In genomic region chr7:117020605-117021002, GRCh38 we compare ENCODE assay signal across 11 cellular contexts.
DNase-seq lines count a peak whose midpoint lies in the region; ATAC-seq, FAIRE-seq and TF ChIP-seq lines count a peak whose summit lies in the region.
"Had no signal": no experiment of that assay in that cellular context is flagged by ENCODE, and none has a peak within 500 bp of the region (broad histone marks: within the 10 kb centered on the region; RNA-seq: fewer than 3 reads in every experiment).

No MANE protein-coding gene starts in this region.

- H3K4me1 ChIP-seq in keratinocyte (ENCODE audit: control insufficient read depth, extremely low read depth, insufficient read depth, low read length): peaks cover 30% of the 10 kb centered on the region

- peak overlapping the region; percentile 62 for H3K27ac ChIP-seq in keratinocyte (ENCODE audit: control insufficient read depth, insufficient read depth, low read length)
- peak overlapping the region; percentile 54 for H3K27ac ChIP-seq in temporal lobe (ENCODE audit: low read depth, low read length)

- H3K4me3 ChIP-seq in astrocyte of the cerebellum (ENCODE audit: low read depth, low read length) (peak overlapping the region; percentile 33), keratinocyte (ENCODE audit: control insufficient read depth in 2 of 3, extremely low read depth in 1 of 3, insufficient read depth in 2 of 3, low read depth in 1 of 3, low read length in 3 of 3) (peak overlapping the region in 1 of 3 experiments; percentile 36)

- CTCF ChIA-PET in activated CD4-positive, alpha-beta memory T cell treated with anti-CD3 and anti-CD28 coated beads, Interleukin-2, amount 10 ng/mL, durations not matched to agents 7 days and 5 days (lab: Charles Lee): no interaction called here
- CTCF ChIA-PET in activated CD8-positive, alpha-beta memory T cell treated with anti-CD3 and anti-CD28 coated beads, Interleukin-2, amount 10 ng/mL, durations not matched to agents 7 days and 5 days (lab: Charles Lee): no interaction called here

- peak; percentile 70 to 91 (median 72) for DNase-seq in NCI-H1417 (lab: John Stamatoyannopoulos, UW)
- DNase-seq in NCI-H1417 treated with DMSO at 0.1 percent for 48 hours (lab: John Stamatoyannopoulos, UW): no peak
- DNase-seq in astrocyte of the cerebellum (ENCODE audit: low read depth): no peak
- no peak for DNase-seq in keratinocyte (ENCODE audit: low read depth, low spot score)
- DNase-seq in dedifferentiated amniotic fluid mesenchymal stem cell (ENCODE audit: extremely low spot score): no peak
- no peak for DNase-seq in activated CD4-positive, alpha-beta memory T cell treated with anti-CD3 and anti-CD28 coated beads, Interleukin-2, amount 10 ng/mL, durations not matched to agents 7 days and 5 days
- no peak for DNase-seq in activated CD8-positive, alpha-beta memory T cell treated with anti-CD3 and anti-CD28 coated beads, Interleukin-2, amount 10 ng/mL, durations not matched to agents 7 days and 5 days
- DNase-seq: NK-92 treated with Interleukin-12 subunit alpha and Interleukin-12 subunit beta, amount 100 ng/mL, for 24 hours had no signal

- H4K20me1 ChIP-seq in keratinocyte (ENCODE audit: control insufficient read depth, extremely low read depth, insufficient read depth, low read length): no peaks in the 10 kb centered on the region

- no peaks in the 10 kb centered on the region for H3K9me3 Mint-ChIP-seq in activated CD4-positive, alpha-beta memory T cell treated with anti-CD3 and anti-CD28 coated beads, Interleukin-2, amount 10 ng/mL, durations not matched to agents 7 days and 5 days
- H3K9me3 Mint-ChIP-seq in activated CD8-positive, alpha-beta memory T cell treated with anti-CD3 and anti-CD28 coated beads, Interleukin-2, amount 10 ng/mL, durations not matched to agents 7 days and 5 days (ENCODE audit: low read depth): no peaks in the 10 kb centered on the region
- H3K9me3 Mint-ChIP-seq: activated naive CD4-positive, alpha-beta T cell treated with anti-CD3 and anti-CD28 coated beads, Interleukin-2, amount 50 U/mL, for 72 hours had no signal

- dilution Hi-C loops in keratinocyte (cut with MboI; ENCODE audit: extremely low pct_ligation_motif_present, low sequenced_read_pairs): no loop called here

- POLR2A ChIA-PET in activated CD4-positive, alpha-beta memory T cell treated with anti-CD3 and anti-CD28 coated beads, Interleukin-2, amount 10 ng/mL, durations not matched to agents 7 days and 5 days (lab: Charles Lee): no interaction called here

- in situ Hi-C loops in astrocyte of the cerebellum (cut with HindIII; ENCODE audit: low sequenced_read_pairs): no loop called here

- no peaks in the 10 kb centered on the region for H3K79me2 ChIP-seq in keratinocyte (ENCODE audit: control insufficient read depth, insufficient read depth, low read length)

- no peaks in the 10 kb centered on the region for H3K36me3 ChIP-seq in keratinocyte (ENCODE audit: control insufficient read depth in 2 of 2, extremely low read depth in 1 of 2, insufficient read depth in 2 of 2, low read length in 2 of 2)

- H3K27ac Mint-ChIP-seq in activated CD4-positive, alpha-beta memory T cell treated with anti-CD3 and anti-CD28 coated beads, Interleukin-2, amount 10 ng/mL, durations not matched to agents 7 days and 5 days: no peak overlapping the region
- no peak overlapping the region for H3K27ac Mint-ChIP-seq in activated CD8-positive, alpha-beta memory T cell treated with anti-CD3 and anti-CD28 coated beads, Interleukin-2, amount 10 ng/mL, durations not matched to agents 7 days and 5 days
- H3K27ac Mint-ChIP-seq: activated naive CD4-positive, alpha-beta T cell treated with anti-CD3 and anti-CD28 coated beads, Interleukin-2, amount 50 U/mL, for 72 hours had no signal

- ATAC-seq in activated CD8-positive, alpha-beta memory T cell treated with anti-CD3 and anti-CD28 coated beads, Interleukin-2, amount 10 ng/mL, durations not matched to agents 7 days and 5 days: no peak
- ATAC-seq: activated naive CD4-positive, alpha-beta T cell treated with anti-CD3 and anti-CD28 coated beads, Interleukin-2, amount 50 U/mL, for 72 hours had no signal

- H2AFZ ChIP-seq in keratinocyte (ENCODE audit: control insufficient read depth, low read length): no peak overlapping the region

- H3K27me3 Mint-ChIP-seq in activated CD4-positive, alpha-beta memory T cell treated with anti-CD3 and anti-CD28 coated beads, Interleukin-2, amount 10 ng/mL, durations not matched to agents 7 days and 5 days: peaks cover 6% of the 10 kb centered on the region
- H3K27me3 Mint-ChIP-seq in activated CD8-positive, alpha-beta memory T cell treated with anti-CD3 and anti-CD28 coated beads, Interleukin-2, amount 10 ng/mL, durations not matched to agents 7 days and 5 days: no peaks in the 10 kb centered on the region

- H3K27me3 ChIP-seq in keratinocyte (ENCODE audit: control insufficient read depth, extremely low read depth, insufficient read depth, low read length): no peaks in the 10 kb centered on the region

- H3K36me3 Mint-ChIP-seq in activated CD4-positive, alpha-beta memory T cell treated with anti-CD3 and anti-CD28 coated beads, Interleukin-2, amount 10 ng/mL, durations not matched to agents 7 days and 5 days (ENCODE audit: low read depth): peaks cover 2% of the 10 kb centered on the region
- no peaks in the 10 kb centered on the region for H3K36me3 Mint-ChIP-seq in activated CD8-positive, alpha-beta memory T cell treated with anti-CD3 and anti-CD28 coated beads, Interleukin-2, amount 10 ng/mL, durations not matched to agents 7 days and 5 days
- H3K36me3 Mint-ChIP-seq: activated naive CD4-positive, alpha-beta T cell treated with anti-CD3 and anti-CD28 coated beads, Interleukin-2, amount 50 U/mL, for 72 hours had no signal

- peak overlapping the region; percentile 67 for H3K4me2 ChIP-seq in keratinocyte (ENCODE audit: control insufficient read depth, extremely low read depth, insufficient read depth, low read depth, low read length)

- no peak for FAIRE-seq in keratinocyte (lab: Jason Lieb, UNC)
- FAIRE-seq: A204.1 had no signal

- H3K9me3 ChIP-seq in keratinocyte (ENCODE audit: control insufficient read depth, low read depth, low read length): no peaks in the 10 kb centered on the region

- TF ChIP-seq CTCF in astrocyte of the cerebellum (IDR thresholded peaks at IDR 0.05; ENCODE audit: low read depth, low read length, missing control alignments) (no peak), keratinocyte (optimal IDR thresholded peaks at IDR 0.05 in 1 of 3, IDR thresholded peaks at IDR 0.05 in 1 of 3, conservative IDR thresholded peaks at IDR 0.05 in 1 of 3; ENCODE audit: extremely low read depth in 1 of 3, insufficient read depth in 2 of 3, low read length in 3 of 3) (no peak)

- peak overlapping the region; percentile 57 for H3K9ac ChIP-seq in keratinocyte (ENCODE audit: control insufficient read depth, extremely low read depth, insufficient read depth, low read length)

- H3K4me1 Mint-ChIP-seq in activated CD4-positive, alpha-beta memory T cell treated with anti-CD3 and anti-CD28 coated beads, Interleukin-2, amount 10 ng/mL, durations not matched to agents 7 days and 5 days: peaks cover 11% of the 10 kb centered on the region
- peaks cover 11% of the 10 kb centered on the region for H3K4me1 Mint-ChIP-seq in activated CD8-positive, alpha-beta memory T cell treated with anti-CD3 and anti-CD28 coated beads, Interleukin-2, amount 10 ng/mL, durations not matched to agents 7 days and 5 days

- no peaks in the 10 kb centered on the region for H3K9me1 ChIP-seq in keratinocyte (ENCODE audit: control insufficient read depth, extremely low read depth, insufficient read depth, low read length)

- H3K4me3 Mint-ChIP-seq in activated CD4-positive, alpha-beta memory T cell treated with anti-CD3 and anti-CD28 coated beads, Interleukin-2, amount 10 ng/mL, durations not matched to agents 7 days and 5 days: no peak overlapping the region
- H3K4me3 Mint-ChIP-seq in activated CD8-positive, alpha-beta memory T cell treated with anti-CD3 and anti-CD28 coated beads, Interleukin-2, amount 10 ng/mL, durations not matched to agents 7 days and 5 days: no peak overlapping the region

Comparison
In these comparisons a context has a peak if more than half of its experiments do, and no peak if none do; other contexts are left out.
1. DNase-seq: peak in NCI-H1417 (3 of 3); none in NCI-H1417 treated with DMSO at 0.1 percent for 48 hours (single experiment), astrocyte of the cerebellum (single experiment), keratinocyte (single experiment), dedifferentiated amniotic fluid mesenchymal stem cell (single experiment), activated CD4-positive, alpha-beta memory T cell treated with anti-CD3 and anti-CD28 coated beads, Interleukin-2, amount 10 ng/mL, durations not matched to agents 7 days and 5 days (single experiment) and activated CD8-positive, alpha-beta memory T cell treated with anti-CD3 and anti-CD28 coated beads, Interleukin-2, amount 10 ng/mL, durations not matched to agents 7 days and 5 days (single experiment).